ENCODE assay signal across 7 cellular contexts in the genomic region with DNA sequence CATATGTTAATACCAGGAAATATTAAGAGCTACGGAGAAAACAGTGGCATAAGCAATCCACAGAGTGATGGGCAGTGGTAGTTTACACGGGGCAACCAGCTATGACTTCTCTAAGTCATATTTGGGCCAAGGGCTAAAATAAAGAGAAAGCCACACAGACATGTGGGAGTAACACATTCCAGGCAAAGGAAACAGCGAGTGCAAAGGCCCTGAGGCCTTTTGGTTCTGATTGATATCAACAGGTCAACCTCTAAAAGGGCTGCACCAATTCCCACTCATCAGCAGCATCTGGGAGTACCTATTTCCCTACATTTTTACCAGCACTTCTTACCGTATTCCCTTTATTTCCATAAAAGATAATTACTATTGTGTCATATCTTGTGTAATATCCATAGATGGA.
"Had no signal": no experiment of that assay in that cellular context is flagged by ENCODE, and none has a peak within 500 bp of the region (broad histone marks: within the 10 kb centered on the region; RNA-seq: fewer than 3 reads in every experiment).

No MANE protein-coding gene starts in this region.

- H2AFZ ChIP-seq: GM23248 had no signal

- H3K9ac ChIP-seq: GM23248 had no signal

- DNase-seq: GM23248, GOT3, H7 had no signal

- H3K4me3 ChIP-seq: GM23248, HAP-1 had no signal

- H3K4me1 ChIP-seq: HAP-1 had no signal

- H3K9me3 ChIP-seq: HAP-1 had no signal

- H3K27ac ChIP-seq: GM23248, HL-60 had no signal

- ATAC-seq: HCT116, HepG2 had no signal

- H3K36me3 ChIP-seq: HAP-1 had no signal
